Comparison of ENCODE assay signal across 9 cellular contexts in genomic region chr17:77454560-77455095, GRCh38.
DNase-seq lines count a peak whose midpoint lies in the region; ATAC-seq and TF ChIP-seq lines count a peak whose summit lies in the region.
"Had no signal": no experiment of that assay in that cellular context is flagged by ENCODE, and none has a peak within 500 bp of the region (broad histone marks: within the 10 kb centered on the region; RNA-seq: fewer than 3 reads in every experiment).

No MANE protein-coding gene starts in this region.

- H3K36me3 ChIP-seq in psoas muscle (ENCODE audit: insufficient read depth in 1 of 2, low read depth in 1 of 2), result no peaks in the 10 kb centered on the region

- peak overlapping the region; percentile 32 for H3K27ac ChIP-seq in psoas muscle
- H3K27ac ChIP-seq in substantia nigra (ENCODE audit: low read depth, low read length, poor library complexity, severe bottlenecking), result no peak overlapping the region

- 57 to 64% (median 59%) methylated on average over 13 to 17 of the region's 17 CpGs for WGBS in psoas muscle, 3 donors

- no peak for DNase-seq in GM12864 (ENCODE audit: low read depth)
- DNase-seq in SK-MEL-5 (ENCODE audit: low read depth, low spot score), result peak; percentile 64
- no peak for DNase-seq in psoas muscle
- DNase-seq in substantia nigra (lab: John Stamatoyannopoulos, UW), result no peak
- no peak for DNase-seq in cerebellar nuclear complex (lab: John Stamatoyannopoulos, UW)
- DNase-seq in RKO (ENCODE audit: low spot score), result no peak
- DNase-seq: NCI-H2227 treated with DMSO at 0.1 percent for 48 hours had no signal

- no peak for TF ChIP-seq CTCF in GM12864 (IDR thresholded peaks at IDR 0.05; ENCODE audit: low read depth, low read length, missing control alignments)
- no peak for TF ChIP-seq CTCF in psoas muscle (IDR thresholded peaks at IDR 0.05)

- H3K9me3 ChIP-seq in psoas muscle, result no peaks in the 10 kb centered on the region

- ATAC-seq in esophagus mucosa (peak; percentile 38), psoas muscle (no peak), GM18502 (IDR thresholded peaks at IDR 0.05; ENCODE audit: poor library complexity, unreplicated experiment) (no peak)

- no peaks in the 10 kb centered on the region for H3K27me3 ChIP-seq in psoas muscle (ENCODE audit: insufficient read depth in 3 of 3, low read length in 2 of 3)

- in situ Hi-C loops in SK-MEL-5 (cut with HindIII; ENCODE audit: low pct_unique_long_range_greater_than_20kb, low sequenced_read_pairs), result loop anchor here (10.0 kb wide), 1 partner anchor 110 kb away; no protein-coding TSS in a partner anchor

- H3K4me1 ChIP-seq in psoas muscle, result peaks cover 32% of the 10 kb centered on the region

- H3K4me3 ChIP-seq in GM12864 (ENCODE audit: low read depth, low read length) (peak overlapping the region; percentile 57), psoas muscle (peak overlapping the region; percentile 25)

- intact Hi-C loops in psoas muscle (cut with DNase I), result no loop called here
